3 cellular contexts compared by ENCODE assay signal in the genomic region with DNA sequence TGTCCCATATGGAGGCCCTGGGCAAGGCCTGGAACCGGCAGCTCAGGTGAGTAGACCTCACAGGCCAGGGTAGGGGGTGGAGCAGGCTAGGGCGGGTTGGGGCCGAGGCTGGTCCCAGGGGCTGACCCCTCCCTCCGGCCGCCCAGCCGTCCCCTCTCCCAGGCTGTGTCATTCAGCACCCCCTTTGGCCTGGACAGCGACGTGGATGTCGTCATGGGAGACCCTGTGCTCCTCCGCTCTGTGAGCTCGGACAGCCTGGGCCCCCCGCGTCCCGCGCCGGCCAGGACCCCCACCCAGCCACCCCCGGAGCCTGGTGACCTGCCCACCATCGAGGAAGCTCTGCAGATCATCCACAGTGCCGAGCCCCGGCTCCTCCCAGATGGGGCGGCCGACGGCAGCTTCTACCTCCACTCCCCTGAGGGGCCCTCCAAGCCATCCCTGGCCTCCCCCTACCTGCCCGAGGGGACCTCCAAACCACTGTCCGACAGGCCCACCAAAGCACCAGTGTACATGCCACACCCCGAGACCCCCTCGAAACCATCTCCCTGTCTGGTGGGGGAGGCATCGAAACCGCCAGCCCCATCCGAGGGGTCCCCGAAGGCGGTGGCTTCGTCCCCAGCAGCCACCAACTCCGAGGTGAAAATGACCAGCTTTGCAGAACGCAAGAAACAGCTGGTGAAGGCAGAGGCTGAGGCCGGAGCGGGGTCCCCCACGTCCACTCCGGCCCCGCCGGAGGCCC.
TF ChIP-seq lines count a peak whose summit lies in the region.

No MANE protein-coding gene starts in this region.

TF ChIP-seq in A549, 52 proteins besides CTCF, POLR2A, EP300 and RAD21:
- TF ChIP-seq, protein P1, sequence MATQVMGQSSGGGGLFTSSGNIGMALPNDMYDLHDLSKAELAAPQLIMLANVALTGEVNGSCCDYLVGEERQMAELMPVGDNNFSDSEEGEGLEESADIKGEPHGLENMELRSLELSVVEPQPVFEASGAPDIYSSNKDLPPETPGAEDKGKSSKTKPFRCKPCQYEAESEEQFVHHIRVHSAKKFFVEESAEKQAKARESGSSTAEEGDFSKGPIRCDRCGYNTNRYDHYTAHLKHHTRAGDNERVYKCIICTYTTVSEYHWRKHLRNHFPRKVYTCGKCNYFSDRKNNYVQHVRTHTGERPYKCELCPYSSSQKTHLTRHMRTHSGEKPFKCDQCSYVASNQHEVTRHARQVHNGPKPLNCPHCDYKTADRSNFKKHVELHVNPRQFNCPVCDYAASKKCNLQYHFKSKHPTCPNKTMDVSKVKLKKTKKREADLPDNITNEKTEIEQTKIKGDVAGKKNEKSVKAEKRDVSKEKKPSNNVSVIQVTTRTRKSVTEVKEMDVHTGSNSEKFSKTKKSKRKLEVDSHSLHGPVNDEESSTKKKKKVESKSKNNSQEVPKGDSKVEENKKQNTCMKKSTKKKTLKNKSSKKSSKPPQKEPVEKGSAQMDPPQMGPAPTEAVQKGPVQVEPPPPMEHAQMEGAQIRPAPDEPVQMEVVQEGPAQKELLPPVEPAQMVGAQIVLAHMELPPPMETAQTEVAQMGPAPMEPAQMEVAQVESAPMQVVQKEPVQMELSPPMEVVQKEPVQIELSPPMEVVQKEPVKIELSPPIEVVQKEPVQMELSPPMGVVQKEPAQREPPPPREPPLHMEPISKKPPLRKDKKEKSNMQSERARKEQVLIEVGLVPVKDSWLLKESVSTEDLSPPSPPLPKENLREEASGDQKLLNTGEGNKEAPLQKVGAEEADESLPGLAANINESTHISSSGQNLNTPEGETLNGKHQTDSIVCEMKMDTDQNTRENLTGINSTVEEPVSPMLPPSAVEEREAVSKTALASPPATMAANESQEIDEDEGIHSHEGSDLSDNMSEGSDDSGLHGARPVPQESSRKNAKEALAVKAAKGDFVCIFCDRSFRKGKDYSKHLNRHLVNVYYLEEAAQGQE (IDR thresholded peaks at IDR 0.05) = peak; percentile 70
- no peak for TF ChIP-seq FOSB (CRISPR knock-in tag; IDR thresholded peaks at IDR 0.05)
- TF ChIP-seq, protein P2, sequence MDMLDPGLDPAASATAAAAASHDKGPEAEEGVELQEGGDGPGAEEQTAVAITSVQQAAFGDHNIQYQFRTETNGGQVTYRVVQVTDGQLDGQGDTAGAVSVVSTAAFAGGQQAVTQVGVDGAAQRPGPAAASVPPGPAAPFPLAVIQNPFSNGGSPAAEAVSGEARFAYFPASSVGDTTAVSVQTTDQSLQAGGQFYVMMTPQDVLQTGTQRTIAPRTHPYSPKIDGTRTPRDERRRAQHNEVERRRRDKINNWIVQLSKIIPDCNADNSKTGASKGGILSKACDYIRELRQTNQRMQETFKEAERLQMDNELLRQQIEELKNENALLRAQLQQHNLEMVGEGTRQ (IDR thresholded peaks at IDR 0.05) = no peak

TF ChIP-seq in PFSK-1, 5 proteins besides CTCF, POLR2A, EP300 and RAD21:
- no peak for TF ChIP-seq TAF1 (IDR thresholded peaks at IDR 0.05; ENCODE audit: borderline replicate concordance, insufficient read depth, low read length)
- TF ChIP-seq, protein P1 (IDR thresholded peaks at IDR 0.05; ENCODE audit: insufficient read depth in 1 of 2, low read depth in 2 of 2, low read length in 2 of 2) = peak; percentile 71 to 86
- no peak for TF ChIP-seq FOXP2 (optimal IDR thresholded peaks at IDR 0.05; ENCODE audit: borderline replicate concordance, extremely low read depth, extremely low read length, insufficient read depth)

TF ChIP-seq in HepG2, 621 proteins besides CTCF, POLR2A, EP300 and RAD21:
- TF ChIP-seq, protein P1 (IDR thresholded peaks at IDR 0.05; ENCODE audit: borderline replicate concordance in 1 of 2, low read depth in 1 of 2, low read length in 2 of 2) = peak; percentile 48 to 78
- TF ChIP-seq ZNF235 (CRISPR knock-in tag; IDR thresholded peaks at IDR 0.05; ENCODE audit: borderline replicate concordance) (no peak), SIX1 (CRISPR knock-in tag; IDR thresholded peaks at IDR 0.05; ENCODE audit: borderline replicate concordance) (no peak), TRIM24 (CRISPR knock-in tag; IDR thresholded peaks at IDR 0.05) (no peak), NR1H2 (CRISPR knock-in tag; IDR thresholded peaks at IDR 0.05; ENCODE audit: borderline replicate concordance, low read depth) (no peak), ZNF253 (CRISPR knock-in tag; IDR thresholded peaks at IDR 0.05; ENCODE audit: borderline replicate concordance) (no peak), AGO2 (optimal IDR thresholded peaks at IDR 0.05; ENCODE audit: low read depth, low read length) (peak; percentile 74), ZFP36L2 (CRISPR knock-in tag; IDR thresholded peaks at IDR 0.05) (no peak)
- TF ChIP-seq, protein P3, sequence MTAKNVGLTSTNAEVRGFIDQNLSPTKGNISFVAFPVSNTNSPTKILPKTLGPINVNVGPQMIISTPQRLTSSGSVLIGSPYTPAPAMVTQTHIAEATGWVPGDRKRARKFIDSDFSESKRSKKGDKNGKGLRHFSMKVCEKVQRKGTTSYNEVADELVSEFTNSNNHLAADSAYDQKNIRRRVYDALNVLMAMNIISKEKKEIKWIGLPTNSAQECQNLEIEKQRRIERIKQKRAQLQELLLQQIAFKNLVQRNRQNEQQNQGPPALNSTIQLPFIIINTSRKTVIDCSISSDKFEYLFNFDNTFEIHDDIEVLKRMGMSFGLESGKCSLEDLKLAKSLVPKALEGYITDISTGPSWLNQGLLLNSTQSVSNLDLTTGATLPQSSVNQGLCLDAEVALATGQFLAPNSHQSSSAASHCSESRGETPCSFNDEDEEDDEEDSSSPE (CRISPR knock-in tag; IDR thresholded peaks at IDR 0.05) = no peak
- TF ChIP-seq, protein P4, sequence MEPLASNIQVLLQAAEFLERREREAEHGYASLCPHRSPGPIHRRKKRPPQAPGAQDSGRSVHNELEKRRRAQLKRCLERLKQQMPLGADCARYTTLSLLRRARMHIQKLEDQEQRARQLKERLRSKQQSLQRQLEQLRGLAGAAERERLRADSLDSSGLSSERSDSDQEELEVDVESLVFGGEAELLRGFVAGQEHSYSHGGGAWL (CRISPR knock-in tag; IDR thresholded peaks at IDR 0.05) = no peak
